In the genomic region with DNA sequence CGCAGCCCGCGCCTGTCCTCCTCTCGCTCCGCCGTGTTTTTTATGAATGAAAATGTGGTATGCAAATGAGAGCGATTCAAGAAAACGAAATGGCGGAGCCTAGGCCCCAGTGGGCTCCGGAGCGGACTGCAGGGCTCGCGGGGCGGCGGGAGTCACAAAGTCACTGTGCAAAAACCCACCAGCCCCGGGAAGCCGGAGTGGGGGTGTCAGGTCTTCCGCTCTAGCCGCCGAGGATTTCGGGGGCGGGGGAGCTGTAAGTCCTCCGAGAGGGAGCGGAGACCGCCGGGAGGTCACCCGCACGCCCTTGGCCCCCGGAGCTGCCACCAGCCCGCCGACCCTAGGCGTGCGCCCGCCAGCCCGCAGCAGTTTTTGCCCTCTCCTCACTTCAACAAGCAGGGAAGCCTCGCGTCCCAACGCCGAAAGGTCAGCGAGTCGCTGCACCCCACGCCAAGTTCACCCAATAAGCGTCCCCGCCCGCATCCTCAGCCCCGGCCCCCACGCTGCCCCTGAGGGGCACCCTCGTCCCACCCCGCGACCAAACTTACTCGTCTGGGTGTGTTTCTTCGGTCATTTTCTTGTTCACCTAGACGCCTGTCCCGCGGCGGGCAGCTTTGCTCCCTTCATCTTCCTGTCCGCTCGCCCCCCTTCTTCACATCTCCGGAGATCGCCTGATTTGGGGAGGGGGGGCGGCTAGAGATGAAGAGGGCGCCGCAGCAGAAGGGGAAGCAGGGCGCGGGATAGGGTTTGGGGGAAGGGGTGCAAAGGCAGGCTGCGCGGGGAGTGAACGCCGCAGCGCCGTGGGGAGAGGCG, we compare ENCODE assay signal across 8 cellular contexts. TPM values are rescaled to one million over a fixed set of nuclear protein-coding genes. Genes with fewer than 3 reads are reported as not detected.
DNase-seq lines count a peak whose midpoint lies in the region; ATAC-seq, FAIRE-seq and TF ChIP-seq lines count a peak whose summit lies in the region.

No MANE protein-coding gene starts in this region.

- H3K4me1 Mint-ChIP-seq in T-helper 17 cell, result peaks cover 19% of the 10 kb centered on the region

- H3K4me3 ChIP-seq in body of pancreas (peak overlapping the region; percentile 90 to 99), iPS-18a (ENCODE audit: low read length) (peak overlapping the region; percentile 81), skeletal muscle satellite cell (ENCODE audit: low read length) (peak overlapping the region; percentile 76)

- FAIRE-seq in RCC 7860 (lab: Jason Lieb, UNC), result no peak

- H3K27me3 Mint-ChIP-seq in T-helper 17 cell, result peaks cover 18% of the 10 kb centered on the region

- ATAC-seq in GM21619 (IDR thresholded peaks at IDR 0.05; ENCODE audit: unreplicated experiment) (peak; percentile 40), T-helper 17 cell (peak; percentile 55), body of pancreas (peak; percentile 4)

- peak overlapping the region; percentile 82 for H3K4me2 ChIP-seq in skeletal muscle satellite cell (ENCODE audit: low read length)

- peak overlapping the region; percentile 73 for H3K27ac Mint-ChIP-seq in T-helper 17 cell

- WGBS in body of pancreas, 2 donors, result 0 to 1% methylated on average over 41 to 72 of the region's 72 CpGs

- no peak for TF ChIP-seq CTCF in body of pancreas (IDR thresholded peaks at IDR 0.05)

- H3K36me3 Mint-ChIP-seq in T-helper 17 cell (ENCODE audit: low read depth), result no peaks in the 10 kb centered on the region

- peak overlapping the region; percentile 95 for H3K4me3 Mint-ChIP-seq in T-helper 17 cell

- DNase-seq in EH (ENCODE audit: low read depth) (peak; percentile 50), T-helper 17 cell (peak; percentile 18 to 23 (median 21)), body of pancreas (peak; percentile 50 to 59 (median 56)), RCC 7860 (ENCODE audit: low spot score) (no peak)

- H3K27ac ChIP-seq in KOPT-K1 (ENCODE audit: low read depth, low read length, poor library complexity, severe bottlenecking), result peak overlapping the region; percentile 70
- peak overlapping the region; percentile 93 to 100 (median 98) for H3K27ac ChIP-seq in body of pancreas
- H3K27ac ChIP-seq in iPS-18a (ENCODE audit: low read length), result no peak overlapping the region

- H3K27me3 ChIP-seq in body of pancreas (no peaks in the 10 kb centered on the region), iPS-18a (ENCODE audit: control insufficient read depth, insufficient read depth, low read length) (peaks cover 56% of the 10 kb centered on the region), skeletal muscle satellite cell (ENCODE audit: control insufficient read depth, insufficient read depth, low read length) (no peaks in the 10 kb centered on the region)

- H3K9ac ChIP-seq in iPS-18a (ENCODE audit: low read length), result peak overlapping the region; percentile 66
- peak overlapping the region; percentile 90 for H3K9ac ChIP-seq in skeletal muscle satellite cell (ENCODE audit: low read depth, low read length)

- H3K9me3 ChIP-seq in KOPT-K1 (ENCODE audit: insufficient read depth, low read length, poor library complexity, severe bottlenecking) (no peaks in the 10 kb centered on the region), T-helper 17 cell (ENCODE audit: control insufficient read depth, low read length, poor library complexity, severe bottlenecking) (no peaks in the 10 kb centered on the region), body of pancreas (no peaks in the 10 kb centered on the region), iPS-18a (ENCODE audit: control insufficient read depth, low read depth, low read length) (no peaks in the 10 kb centered on the region), skeletal muscle satellite cell (replicated peaks; ENCODE audit: low read length) (no peaks in the 10 kb centered on the region)

- H3K36me3 ChIP-seq in KOPT-K1 (ENCODE audit: insufficient read depth, low read length) (peaks cover 12% of the 10 kb centered on the region; the same call in 1 of the 2 replicates), body of pancreas (replicated peaks in 1 of 2; ENCODE audit: insufficient read depth in 1 of 2, low read depth in 2 of 2) (no peaks in the 10 kb centered on the region), iPS-18a (ENCODE audit: control insufficient read depth, low read depth, low read length) (no peaks in the 10 kb centered on the region), skeletal muscle satellite cell (ENCODE audit: insufficient read depth, low read length) (no peaks in the 10 kb centered on the region)

- H3K4me1 ChIP-seq in body of pancreas (peaks cover 20% of the 10 kb centered on the region), iPS-18a (ENCODE audit: control insufficient read depth, low read depth, low read length) (peaks cover 25% of the 10 kb centered on the region), skeletal muscle satellite cell (ENCODE audit: control insufficient read depth, insufficient read depth, low read length) (peaks cover 17% of the 10 kb centered on the region)

- intact Hi-C loops in body of pancreas (cut with DNase I), result no loop called here

- no peak for TF ChIP-seq POLR2A in body of pancreas (IDR thresholded peaks at IDR 0.05)

RNA-seq across cellular contexts. Expression of a gene that starts 0.8 kb away (rescaled TPM):
- total RNA-seq in T-helper 17 cell, result 1 to 10 TPM; 1.6 to 4.8 TPM
- 10 to 100 TPM; 16.1 to 16.2 TPM for total RNA-seq in body of pancreas
- 21.5 and 36.9 TPM in 2 replicates for total RNA-seq in skeletal muscle satellite cell (2012; rRNA removed)

Comparison
In these comparisons a context has a peak if more than half of its experiments do, and no peak if none do; other contexts are left out.
1. ATAC-seq: peak in every context shown above with its lines; median percentile 55 in T-helper 17 cell; 40 in GM21619; 4 in body of pancreas.